Comparison of ENCODE assay signal across 1 cellular context in the genomic region with DNA sequence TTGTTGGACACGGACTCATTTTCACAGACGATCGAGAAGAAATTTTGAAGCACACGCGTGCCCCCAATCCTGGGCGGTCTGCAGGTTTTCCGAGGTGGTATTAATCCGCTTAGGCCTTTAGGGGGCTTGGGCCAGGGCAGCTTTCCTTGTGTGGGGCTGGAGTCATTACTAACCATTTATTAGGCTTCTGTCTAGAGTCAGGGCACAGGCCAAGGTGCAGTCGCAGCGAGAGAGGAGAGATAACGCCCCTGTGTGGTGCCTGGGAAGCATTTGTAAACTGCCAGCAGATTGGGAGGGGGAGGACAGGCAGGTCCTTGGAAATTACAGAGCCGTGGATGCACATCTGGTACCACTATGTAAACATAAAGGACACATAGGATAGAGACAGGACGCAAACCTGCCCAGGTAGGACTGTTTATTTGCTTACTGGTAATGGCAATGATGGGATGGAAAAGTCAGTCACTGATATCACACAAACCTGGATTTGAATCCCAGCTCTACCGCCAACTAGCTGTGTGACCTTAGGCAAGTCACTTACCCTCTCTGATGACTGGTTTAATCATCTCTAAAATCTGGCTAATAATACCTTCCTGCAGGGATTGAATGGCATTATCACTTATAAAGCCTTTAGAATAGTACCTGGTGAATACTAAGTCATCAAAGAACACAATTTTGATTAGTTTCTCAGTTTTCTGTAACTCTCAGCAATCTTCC.
A peak's percentile ranks its signal among the peaks of the same experiment; 100 is the strongest.
TF ChIP-seq lines count a peak whose summit lies in the region.

No MANE protein-coding gene starts in this region.

TF ChIP-seq in H1, 55 proteins besides CTCF, POLR2A, EP300 and RAD21:
- TF ChIP-seq SP2 (IDR thresholded peaks at IDR 0.05; ENCODE audit: low read length), result no peak
- TF ChIP-seq, protein P1, sequence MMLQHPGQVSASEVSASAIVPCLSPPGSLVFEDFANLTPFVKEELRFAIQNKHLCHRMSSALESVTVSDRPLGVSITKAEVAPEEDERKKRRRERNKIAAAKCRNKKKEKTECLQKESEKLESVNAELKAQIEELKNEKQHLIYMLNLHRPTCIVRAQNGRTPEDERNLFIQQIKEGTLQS (IDR thresholded peaks at IDR 0.05; ENCODE audit: insufficient read depth, low read depth, low read length), result no peak
- peak in 1 of 2 experiments; percentile 76; a peak in 1 of 4 replicates for TF ChIP-seq HDAC2 (IDR thresholded peaks at IDR 0.05; ENCODE audit: borderline replicate concordance in 1 of 2, low read depth in 2 of 2, low read length in 2 of 2)
- TF ChIP-seq KDM1A (IDR thresholded peaks at IDR 0.05; ENCODE audit: borderline replicate concordance, low read length), result peak; percentile 96
- TF ChIP-seq RXRA (IDR thresholded peaks at IDR 0.05; ENCODE audit: insufficient read depth, low read depth, low read length), result no peak
- no peak for TF ChIP-seq PHF8 (conservative IDR thresholded peaks at IDR 0.05; ENCODE audit: low read depth, low read length)
- TF ChIP-seq CHD2 (IDR thresholded peaks at IDR 0.05; ENCODE audit: low read length), result no peak
- TF ChIP-seq JUND (IDR thresholded peaks at IDR 0.05; ENCODE audit: low read length), result no peak
- TF ChIP-seq SP4 (IDR thresholded peaks at IDR 0.05; ENCODE audit: low read length), result no peak
- TF ChIP-seq, protein P2, sequence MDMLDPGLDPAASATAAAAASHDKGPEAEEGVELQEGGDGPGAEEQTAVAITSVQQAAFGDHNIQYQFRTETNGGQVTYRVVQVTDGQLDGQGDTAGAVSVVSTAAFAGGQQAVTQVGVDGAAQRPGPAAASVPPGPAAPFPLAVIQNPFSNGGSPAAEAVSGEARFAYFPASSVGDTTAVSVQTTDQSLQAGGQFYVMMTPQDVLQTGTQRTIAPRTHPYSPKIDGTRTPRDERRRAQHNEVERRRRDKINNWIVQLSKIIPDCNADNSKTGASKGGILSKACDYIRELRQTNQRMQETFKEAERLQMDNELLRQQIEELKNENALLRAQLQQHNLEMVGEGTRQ (IDR thresholded peaks at IDR 0.05; ENCODE audit: low read length), result no peak
- TF ChIP-seq SUZ12 (IDR thresholded peaks at IDR 0.05; ENCODE audit: low read length), result no peak
- no peak for TF ChIP-seq MAFK (IDR thresholded peaks at IDR 0.05; ENCODE audit: low read depth, low read length)
